ENCODE assay signal across 18 cellular contexts in genomic region chr5:180143656-180144364, GRCh38.
A peak's percentile ranks its signal among the peaks of the same experiment; 100 is the strongest.
DNase-seq lines count a peak whose midpoint lies in the region; ATAC-seq and TF ChIP-seq lines count a peak whose summit lies in the region.
"Had no signal": no experiment of that assay in that cellular context is flagged by ENCODE, and none has a peak within 500 bp of the region (broad histone marks: within the 10 kb centered on the region; RNA-seq: fewer than 3 reads in every experiment).

No MANE protein-coding gene starts in this region.

- no peaks in the 10 kb centered on the region for H3F3A ChIP-seq in GM23248 (ENCODE audit: insufficient read depth)

- TF ChIP-seq POLR2A in breast epithelium (IDR thresholded peaks at IDR 0.05) (no peak), erythroblast (IDR thresholded peaks at IDR 0.05; ENCODE audit: low read length) (no peak)

- no peak overlapping the region for H2AK5ac ChIP-seq in trophoblast cell (ENCODE audit: low read length)

- H3K4me3 ChIP-seq in breast epithelium, result no peak overlapping the region
- peak overlapping the region; percentile 55 for H3K4me3 ChIP-seq in trophoblast cell (ENCODE audit: low read depth, low read length)
- no peak overlapping the region for H3K4me3 ChIP-seq in GM23248
- H3K4me3 ChIP-seq: MG63, SJSA1 had no signal

- H3K4me1 Mint-ChIP-seq in MCF 10A (ENCODE audit: insufficient read depth, unreplicated experiment), result no peaks in the 10 kb centered on the region
- no peaks in the 10 kb centered on the region for H3K4me1 Mint-ChIP-seq in activated T-helper 17 cell treated with anti-CD3 and anti-CD28 coated beads, Interleukin-2, amount 50 U/mL, for 72 hours
- H3K4me1 Mint-ChIP-seq: B cell, CD14-positive monocyte had no signal

- no peak overlapping the region for H3K23ac ChIP-seq in trophoblast cell (ENCODE audit: low read length)

- H3K9me3 Mint-ChIP-seq in MCF 10A (ENCODE audit: unreplicated experiment), result peaks cover 16% of the 10 kb centered on the region
- peaks cover 5% of the 10 kb centered on the region for H3K9me3 Mint-ChIP-seq in activated T-helper 17 cell treated with anti-CD3 and anti-CD28 coated beads, Interleukin-2, amount 50 U/mL, for 72 hours

- no peak overlapping the region for H4K12ac ChIP-seq in trophoblast cell (ENCODE audit: low read depth, low read length)

- H3K9ac ChIP-seq in trophoblast cell (ENCODE audit: low read length), result no peak overlapping the region
- no peak overlapping the region for H3K9ac ChIP-seq in GM23248

- H3K27me3 ChIP-seq in breast epithelium, result no peaks in the 10 kb centered on the region
- H3K27me3 ChIP-seq in trophoblast cell (ENCODE audit: insufficient read depth, low read length), result no peaks in the 10 kb centered on the region
- peaks cover 31% of the 10 kb centered on the region for H3K27me3 ChIP-seq in GM23248 (replicated peaks; ENCODE audit: insufficient read depth)

- H3K79me2 ChIP-seq in trophoblast cell (ENCODE audit: control insufficient read depth, insufficient read depth, low read length, poor library complexity) (no peaks in the 10 kb centered on the region), GM23248 (ENCODE audit: insufficient read depth) (no peaks in the 10 kb centered on the region)

- H2BK5ac ChIP-seq in trophoblast cell (ENCODE audit: low read depth, low read length, poor library complexity), result no peak overlapping the region

- intact Hi-C loops in breast epithelium (cut with DNase I; ENCODE audit: low total_unique reads), result no loop called here
- intact Hi-C loops in MCF 10A (cut with micrococcal nuclease), result no loop called here

- peaks cover 0 to 17% of the 10 kb centered on the region in 2 donors for H3K9me3 ChIP-seq in breast epithelium
- H3K9me3 ChIP-seq in trophoblast cell (ENCODE audit: insufficient read depth, low read depth, low read length), result peaks cover 8% of the 10 kb centered on the region
- peaks cover 6% of the 10 kb centered on the region for H3K9me3 ChIP-seq in GM23248 (ENCODE audit: low read depth)

- no peak overlapping the region for H3K27ac ChIP-seq in breast epithelium
- H3K27ac ChIP-seq in trophoblast cell (ENCODE audit: low read depth, low read length), result no peak overlapping the region
- no peak overlapping the region for H3K27ac ChIP-seq in GM23248
- H3K27ac ChIP-seq: SJSA1 had no signal

- ATAC-seq in activated T-helper 17 cell treated with anti-CD3 and anti-CD28 coated beads, Interleukin-2, amount 50 U/mL, for 72 hours (replicated peaks), result no peak

- H3K36me3 ChIP-seq in breast epithelium, result no peaks in the 10 kb centered on the region
- H3K36me3 ChIP-seq in trophoblast cell (ENCODE audit: control insufficient read depth in 1 of 2, insufficient read depth in 2 of 2, low read length in 2 of 2), result no peaks in the 10 kb centered on the region
- no peaks in the 10 kb centered on the region for H3K36me3 ChIP-seq in GM23248 (ENCODE audit: low read depth)
- H3K36me3 ChIP-seq: MG63, SJSA1 had no signal

- H3K4me3 Mint-ChIP-seq in MCF 10A (ENCODE audit: unreplicated experiment), result no peak overlapping the region
- H3K4me3 Mint-ChIP-seq in activated T-helper 17 cell treated with anti-CD3 and anti-CD28 coated beads, Interleukin-2, amount 50 U/mL, for 72 hours, result no peak overlapping the region
- H3K4me3 Mint-ChIP-seq: B cell, CD14-positive monocyte, HFFc6 had no signal

- no peak overlapping the region for H2BK120ac ChIP-seq in trophoblast cell (ENCODE audit: insufficient read depth, low read length, poor library complexity)

- H4K20me1 ChIP-seq in GM23248 (ENCODE audit: insufficient read depth), result no peaks in the 10 kb centered on the region

- H3K4me2 ChIP-seq in trophoblast cell (ENCODE audit: low read length) (no peak overlapping the region), GM23248 (ENCODE audit: unreplicated experiment) (no peak overlapping the region)

- no peaks in the 10 kb centered on the region for H3K4me1 ChIP-seq in breast epithelium
- H3K4me1 ChIP-seq in trophoblast cell (ENCODE audit: control insufficient read depth in 1 of 2, insufficient read depth in 2 of 2, low read length in 2 of 2), result no peaks in the 10 kb centered on the region
- no peaks in the 10 kb centered on the region for H3K4me1 ChIP-seq in GM23248 (ENCODE audit: insufficient read depth)
- H3K4me1 ChIP-seq: SJSA1 had no signal

- H3K14ac ChIP-seq in trophoblast cell (ENCODE audit: low read length), result no peak overlapping the region

- no TSS peak for BruUV-seq in MCF 10A (replicated peaks; lab: Mats Ljungman, UMichigan)

- no peaks in the 10 kb centered on the region for H3K79me1 ChIP-seq in trophoblast cell (ENCODE audit: low read length)

- TF ChIP-seq CTCF in breast epithelium (IDR thresholded peaks at IDR 0.05) (no peak), MCF 10A (IDR thresholded peaks at IDR 0.05; ENCODE audit: unreplicated experiment) (no peak)

- in situ Hi-C loops in GM23248 (cut with MboI), result loop anchor here (25.0 kb wide), 1 partner anchor 893 kb away; the partner anchor contains the start of gene BTNL9

- H2BK12ac ChIP-seq in trophoblast cell (ENCODE audit: low read length), result no peak overlapping the region

- no peaks in the 10 kb centered on the region for H3K9me2 ChIP-seq in GM23248 (ENCODE audit: insufficient read depth)

- H4K8ac ChIP-seq in trophoblast cell (ENCODE audit: low read depth, low read length), result no peak overlapping the region

- POLR2A ChIA-PET in MCF 10A (lab: Yijun Ruan, JAX), result no interaction called here

- H3K36me3 Mint-ChIP-seq in MCF 10A (ENCODE audit: insufficient read depth, unreplicated experiment), result peaks cover 1% of the 10 kb centered on the region
- no peaks in the 10 kb centered on the region for H3K36me3 Mint-ChIP-seq in activated T-helper 17 cell treated with anti-CD3 and anti-CD28 coated beads, Interleukin-2, amount 50 U/mL, for 72 hours (ENCODE audit: low read depth)
- H3K36me3 Mint-ChIP-seq: CD14-positive monocyte had no signal

- no peak overlapping the region for H4K91ac ChIP-seq in trophoblast cell (ENCODE audit: low read depth, low read length)

- H2AFZ ChIP-seq in trophoblast cell (ENCODE audit: insufficient read depth, low read length, poor library complexity) (no peak overlapping the region), GM23248 (no peak overlapping the region)

- WGBS in trophoblast cell (ENCODE audit: extremely low coverage, insufficient coverage, insufficient read length), result no CpG with 5 or more reads among the region's 16 CpGs
- WGBS in GM23248 (ENCODE audit: low coverage in 1 of 2, low lambda C conversion rate in 2 of 2, missing lambda C conversion rate in 2 of 2), 2 experiments, result 54 to 56% methylated on average over 15 to 16 of the region's 16 CpGs

- H3K27ac Mint-ChIP-seq in MCF 10A (ENCODE audit: low read depth, unreplicated experiment), result no peak overlapping the region
- H3K27ac Mint-ChIP-seq in activated T-helper 17 cell treated with anti-CD3 and anti-CD28 coated beads, Interleukin-2, amount 50 U/mL, for 72 hours, result no peak overlapping the region
- H3K27ac Mint-ChIP-seq: B cell, CD14-positive monocyte, HFFc6 had no signal

- CTCF ChIA-PET in MCF 10A (lab: Yijun Ruan, JAX), result interaction anchor here (0.6 to 0.7 kb wide), 2 partner anchors 66 to 91 kb away, joined by 3 to 4 read pairs; no protein-coding TSS in a partner anchor

- H3K18ac ChIP-seq in trophoblast cell (ENCODE audit: low read length), result no peak overlapping the region

- peak; percentile 6 to 30 for DNase-seq in breast epithelium (ENCODE audit: low spot score in 2 of 2)
- DNase-seq in MCF 10A (ENCODE audit: unreplicated experiment), result no peak
- DNase-seq in iPS-NIHi7 (ENCODE audit: extremely low spot score), result peak; percentile 5
- DNase-seq in trophoblast cell, result no peak
- DNase-seq in erythroblast (lab: John Stamatoyannopoulos, UW), result no peak
- DNase-seq in GM23248, result no peak
- DNase-seq: HFFc6, Kasumi-1, MG63, NCI-H1417 treated with DMSO at 0.1 percent for 48 hours, NCI-H187, NCI-H446, NCI-H526, OCI-M1 had no signal

- H3K4ac ChIP-seq in trophoblast cell (ENCODE audit: low read depth, low read length), result no peak overlapping the region

- peaks cover 63% of the 10 kb centered on the region for H3K27me3 Mint-ChIP-seq in MCF 10A (ENCODE audit: insufficient read depth, unreplicated experiment)
- H3K27me3 Mint-ChIP-seq in activated T-helper 17 cell treated with anti-CD3 and anti-CD28 coated beads, Interleukin-2, amount 50 U/mL, for 72 hours, result peaks cover 16% of the 10 kb centered on the region

Comparison
In these comparisons a context has a peak if more than half of its experiments do, and no peak if none do; other contexts are left out.
1. DNase-seq: peak in breast epithelium (2 of 2) and iPS-NIHi7 (single experiment); none in MCF 10A (single experiment), trophoblast cell (0 of 2), erythroblast (0 of 2) and GM23248 (single experiment).